9 cellular contexts compared by ENCODE assay signal in the genomic region with DNA sequence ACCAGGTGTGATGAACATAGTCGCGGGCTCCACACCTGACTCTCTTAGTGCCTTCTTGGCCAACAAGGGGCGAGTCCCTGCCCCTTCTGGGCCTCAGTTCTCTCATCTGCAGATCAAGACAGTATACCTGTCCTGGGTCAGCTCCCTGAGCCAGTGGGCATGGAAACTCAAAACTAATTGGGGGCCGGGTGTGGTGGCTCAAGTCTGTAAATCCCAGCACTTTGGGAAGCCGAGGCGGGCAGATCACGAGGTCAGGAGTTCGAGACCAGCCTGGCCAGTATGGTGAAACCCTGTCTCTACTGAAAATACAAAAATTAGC. TPM values are rescaled to one million over a fixed set of nuclear protein-coding genes. Genes with fewer than 3 reads are reported as not detected.
DNase-seq lines count a peak whose midpoint lies in the region; ATAC-seq and TF ChIP-seq lines count a peak whose summit lies in the region.
"Not testable (repeated sequence)": the region's sequence is repeated elsewhere in the genome, so short reads cannot be mapped to it uniquely, and the experiment has no call there.
"Had no signal": no experiment of that assay in that cellular context is flagged by ENCODE, and none has a peak within 500 bp of the region (broad histone marks: within the 10 kb centered on the region; RNA-seq: fewer than 3 reads in every experiment).

No MANE protein-coding gene starts in this region.

- not testable (repeated sequence) for H3K9me3 ChIP-seq in Caco-2; Karpas-422 (ENCODE audit: low read length); osteoblast (ENCODE audit: low read depth, low read length)

- H3K4me1 Mint-ChIP-seq in Caco-2 (ENCODE audit: low read depth, unreplicated experiment); WTC11; mesothelial cell of epicardium; type B pancreatic cell (ENCODE audit: unreplicated experiment): not testable (repeated sequence)
- H3K4me1 Mint-ChIP-seq in activated T-helper 2 cell treated with anti-CD3 and anti-CD28 coated beads, Interferon-gamma antibody, Interleukin-2, Interleukin-4, amounts not matched to agents 10 μg/mL and 5 μg/mL and 100 μg/mL, durations not matched to agents 14 hours and 24 hours and 36 hours (ENCODE audit: low read depth), result peaks cover 19% of the 10 kb centered on the region
- H3K4me1 Mint-ChIP-seq in central memory CD8-positive, alpha-beta T cell, result peaks cover 28% of the 10 kb centered on the region

- not testable (repeated sequence) for H3K9ac ChIP-seq in Karpas-422 (ENCODE audit: low read length)

- intact Hi-C loops in Caco-2 (cut with micrococcal nuclease; ENCODE audit: unreplicated experiment); activated T-helper 2 cell treated with anti-CD3 and anti-CD28 coated beads, Interferon-gamma antibody, Interleukin-2, Interleukin-4, amounts not matched to agents 10 μg/mL and 5 μg/mL and 100 μg/mL, durations not matched to agents 14 hours and 24 hours and 36 hours (cut with micrococcal nuclease): not testable (repeated sequence)

- CTCF ChIA-PET in Caco-2 (lab: Charles Lee), result not testable (repeated sequence)
- CTCF ChIA-PET in WTC11 (lab: Charles Lee), result interaction anchor here (0.9 to 3.9 kb wide), 2 partner anchors 19 to 183 kb away, joined by 3 to 25 read pairs; a partner anchor contains a TSS

- not testable (repeated sequence) for H3K4me1 ChIP-seq in Caco-2; osteoblast (ENCODE audit: insufficient read depth, low read length)
- peaks cover 37% of the 10 kb centered on the region for H3K4me1 ChIP-seq in Karpas-422 (ENCODE audit: low read length)

- TF ChIP-seq CTCF in Caco-2 (IDR thresholded peaks at IDR 0.05; ENCODE audit: insufficient read depth in 1 of 2, low read depth in 1 of 2, low read length in 1 of 2, severe bottlenecking in 1 of 2, unreplicated experiment in 1 of 2); WTC11 (IDR thresholded peaks at IDR 0.05); mesothelial cell of epicardium (IDR thresholded peaks at IDR 0.05; ENCODE audit: unreplicated experiment); osteoblast (IDR thresholded peaks at IDR 0.05; ENCODE audit: extremely low read depth, low read depth, low read length); type B pancreatic cell (conservative IDR thresholded peaks at IDR 0.05): not testable (repeated sequence)

- H3K27ac Mint-ChIP-seq in Caco-2 (ENCODE audit: unreplicated experiment); WTC11; mesothelial cell of epicardium; type B pancreatic cell: not testable (repeated sequence)
- H3K27ac Mint-ChIP-seq in activated T-helper 2 cell treated with anti-CD3 and anti-CD28 coated beads, Interferon-gamma antibody, Interleukin-2, Interleukin-4, amounts not matched to agents 10 μg/mL and 5 μg/mL and 100 μg/mL, durations not matched to agents 14 hours and 24 hours and 36 hours, result peak overlapping the region; percentile 82
- peak overlapping the region; percentile 87 for H3K27ac Mint-ChIP-seq in central memory CD8-positive, alpha-beta T cell (ENCODE audit: low read depth)

- peak overlapping the region; percentile 39; the same call in 1 of the 2 replicates for H3K27ac ChIP-seq in Karpas-422 (ENCODE audit: low read length)
- H3K27ac ChIP-seq in osteoblast (ENCODE audit: low read depth, low read length), result not testable (repeated sequence)

- H3K36me3 Mint-ChIP-seq in Caco-2 (ENCODE audit: insufficient read depth, unreplicated experiment); WTC11; mesothelial cell of epicardium; type B pancreatic cell: not testable (repeated sequence)
- H3K36me3 Mint-ChIP-seq in activated T-helper 2 cell treated with anti-CD3 and anti-CD28 coated beads, Interferon-gamma antibody, Interleukin-2, Interleukin-4, amounts not matched to agents 10 μg/mL and 5 μg/mL and 100 μg/mL, durations not matched to agents 14 hours and 24 hours and 36 hours (ENCODE audit: low read depth), result peaks cover 33% of the 10 kb centered on the region
- peaks cover 28% of the 10 kb centered on the region for H3K36me3 Mint-ChIP-seq in central memory CD8-positive, alpha-beta T cell (ENCODE audit: insufficient read depth)

- not testable (repeated sequence) for H3K79me2 ChIP-seq in Karpas-422 (ENCODE audit: low read length); osteoblast (ENCODE audit: insufficient read depth, low read length)

- ATAC-seq in WTC11; central memory CD8-positive, alpha-beta T cell (replicated peaks; ENCODE audit: extremely low read depth, poor library complexity, severe bottlenecking): not testable (repeated sequence)

- H3K27me3 Mint-ChIP-seq in Caco-2 (ENCODE audit: insufficient read depth, unreplicated experiment); central memory CD8-positive, alpha-beta T cell: not testable (repeated sequence)
- peaks cover 35% of the 10 kb centered on the region for H3K27me3 Mint-ChIP-seq in WTC11 (ENCODE audit: low read depth)
- H3K27me3 Mint-ChIP-seq in activated T-helper 2 cell treated with anti-CD3 and anti-CD28 coated beads, Interferon-gamma antibody, Interleukin-2, Interleukin-4, amounts not matched to agents 10 μg/mL and 5 μg/mL and 100 μg/mL, durations not matched to agents 14 hours and 24 hours and 36 hours (ENCODE audit: low read depth), result peaks cover 14% of the 10 kb centered on the region
- peaks cover 14% of the 10 kb centered on the region for H3K27me3 Mint-ChIP-seq in mesothelial cell of epicardium (ENCODE audit: low read depth)
- H3K27me3 Mint-ChIP-seq in type B pancreatic cell, result peaks cover 18% of the 10 kb centered on the region

- not testable (repeated sequence) for H3K9me2 ChIP-seq in Karpas-422 (replicated peaks; ENCODE audit: insufficient read depth, low read length)

- H3K4me2 ChIP-seq in Karpas-422 (ENCODE audit: low read depth, low read length, poor library complexity, severe bottlenecking); osteoblast (ENCODE audit: insufficient read depth, low read length): not testable (repeated sequence)

- not testable (repeated sequence) for H3K36me3 ChIP-seq in Caco-2 (ENCODE audit: control insufficient read depth, insufficient read depth, low read length); Karpas-422 (ENCODE audit: insufficient read depth, low read length); osteoblast (ENCODE audit: insufficient read depth, low read length)

- H4K20me1 ChIP-seq in Karpas-422 (ENCODE audit: insufficient read depth, low read depth, low read length); osteoblast (ENCODE audit: insufficient read depth, low read length): not testable (repeated sequence)

- H3K4me3 ChIP-seq in Caco-2 (ENCODE audit: low read depth, low read length); Karpas-422 (ENCODE audit: low read length); osteoblast (ENCODE audit: insufficient read depth, low read length): not testable (repeated sequence)

- H2AFZ ChIP-seq in Karpas-422 (ENCODE audit: low read length); osteoblast (ENCODE audit: low read length): not testable (repeated sequence)

- H3K27me3 ChIP-seq in Caco-2 (replicated peaks; ENCODE audit: control insufficient read depth, insufficient read depth, low read length); Karpas-422 (ENCODE audit: low read length): not testable (repeated sequence)
- H3K27me3 ChIP-seq in osteoblast (ENCODE audit: insufficient read depth, low read length), result peaks cover 36% of the 10 kb centered on the region

- DNase-seq in Caco-2; Karpas-422; WTC11 (ENCODE audit: low spot score); activated T-helper 2 cell treated with anti-CD3 and anti-CD28 coated beads, Interferon-gamma antibody, Interleukin-2, Interleukin-4, amounts not matched to agents 10 μg/mL and 5 μg/mL and 100 μg/mL, durations not matched to agents 14 hours and 24 hours and 36 hours (ENCODE audit: low spot score); central memory CD8-positive, alpha-beta T cell (ENCODE audit: low spot score in 2 of 2); mesothelial cell of epicardium (ENCODE audit: low spot score in 2 of 2, unreplicated experiment in 2 of 2); type B pancreatic cell (ENCODE audit: extremely low spot score, unreplicated experiment): not testable (repeated sequence)
- peak; percentile 50 for DNase-seq in osteoblast (ENCODE audit: insufficient read length, low spot score, missing footprints)

- not testable (repeated sequence) for H3K9me3 Mint-ChIP-seq in Caco-2 (ENCODE audit: unreplicated experiment); WTC11; activated T-helper 2 cell treated with anti-CD3 and anti-CD28 coated beads, Interferon-gamma antibody, Interleukin-2, Interleukin-4, amounts not matched to agents 10 μg/mL and 5 μg/mL and 100 μg/mL, durations not matched to agents 14 hours and 24 hours and 36 hours; central memory CD8-positive, alpha-beta T cell; mesothelial cell of epicardium; type B pancreatic cell

- POLR2A ChIA-PET in Caco-2 (lab: Charles Lee), result not testable (repeated sequence)
- POLR2A ChIA-PET in WTC11 (lab: Charles Lee), result interaction anchor here (0.6 to 3.1 kb wide), 2 partner anchors 19 to 431 kb away, joined by 3 to 14 read pairs; a partner anchor contains a TSS

- H3K4me3 Mint-ChIP-seq in Caco-2 (ENCODE audit: unreplicated experiment) (peak overlapping the region; percentile 93), WTC11 (peak overlapping the region; percentile 82; the same call in 1 of the 2 replicates), mesothelial cell of epicardium (peak overlapping the region; percentile 80), type B pancreatic cell (peak overlapping the region; percentile 90)
- H3K4me3 Mint-ChIP-seq in activated T-helper 2 cell treated with anti-CD3 and anti-CD28 coated beads, Interferon-gamma antibody, Interleukin-2, Interleukin-4, amounts not matched to agents 10 μg/mL and 5 μg/mL and 100 μg/mL, durations not matched to agents 14 hours and 24 hours and 36 hours (ENCODE audit: low read depth), result not testable (repeated sequence)
- peak overlapping the region; percentile 78 for H3K4me3 Mint-ChIP-seq in central memory CD8-positive, alpha-beta T cell

- BruUV-seq in Caco-2 (replicated peaks; lab: Mats Ljungman, UMichigan), result not testable (repeated sequence)

RNA-seq across cellular contexts. Expression of a gene that starts 2.5 kb away (rescaled TPM):
- total RNA-seq in Caco-2 (2022) (11.3 and 12.3 TPM in 2 replicates), WTC11 (2021) (24.8 to 25.2 TPM (median 24.9 TPM) in 3 replicates), mesothelial cell of epicardium (58.7 to 67.9 TPM (median 64.5 TPM) in 3 replicates), osteoblast (3.6 and 5.0 TPM in 2 replicates), type B pancreatic cell (ENCODE audit: low replicate concordance) (30.7 and 40.4 TPM in 2 replicates)
- total RNA-seq in Karpas-422 (2014; rRNA removed; shearing (Covaris generic); ENCODE audit: low replicate concordance), result 16.2 and 22.0 TPM in 2 replicates
- 1.5 and 2.6 TPM in 2 replicates for total RNA-seq in activated T-helper 2 cell treated with anti-CD3 and anti-CD28 coated beads, Interferon-gamma antibody, Interleukin-2, Interleukin-4, amounts not matched to agents 10 μg/mL and 5 μg/mL and 100 μg/mL, durations not matched to agents 14 hours and 24 hours and 36 hours
- total RNA-seq: Daoy had no signal

RNA-seq across cellular contexts. Expression of a gene that starts 13.4 kb away (rescaled TPM):
- total RNA-seq in Caco-2 (2022) (93.9 and 94.3 TPM in 2 replicates), WTC11 (2021) (116 to 140 TPM (median 129 TPM) in 3 replicates), mesothelial cell of epicardium (64.1 to 70.5 TPM (median 69.1 TPM) in 3 replicates), osteoblast (67.2 and 68.4 TPM in 2 replicates), type B pancreatic cell (ENCODE audit: low replicate concordance) (73.8 and 97.7 TPM in 2 replicates)
- 43.6 and 108 TPM in 2 replicates for total RNA-seq in Karpas-422 (2014; rRNA removed; shearing (Covaris generic); ENCODE audit: low replicate concordance)
- 69.5 and 78.9 TPM in 2 replicates for total RNA-seq in activated T-helper 2 cell treated with anti-CD3 and anti-CD28 coated beads, Interferon-gamma antibody, Interleukin-2, Interleukin-4, amounts not matched to agents 10 μg/mL and 5 μg/mL and 100 μg/mL, durations not matched to agents 14 hours and 24 hours and 36 hours

RNA-seq across cellular contexts. Expression of a gene that starts 19.1 kb away (rescaled TPM):
- total RNA-seq in Caco-2 (2022) (131 and 140 TPM in 2 replicates), WTC11 (2021) (148 to 155 TPM (median 151 TPM) in 3 replicates), mesothelial cell of epicardium (243 to 264 TPM (median 251 TPM) in 3 replicates), osteoblast (123 and 142 TPM in 2 replicates), type B pancreatic cell (ENCODE audit: low replicate concordance) (143 and 220 TPM in 2 replicates)
- total RNA-seq in Karpas-422 (2014; rRNA removed; shearing (Covaris generic); ENCODE audit: low replicate concordance), result 78.7 and 131 TPM in 2 replicates
- 233 and 240 TPM in 2 replicates for total RNA-seq in activated T-helper 2 cell treated with anti-CD3 and anti-CD28 coated beads, Interferon-gamma antibody, Interleukin-2, Interleukin-4, amounts not matched to agents 10 μg/mL and 5 μg/mL and 100 μg/mL, durations not matched to agents 14 hours and 24 hours and 36 hours
